In genomic region chr3:145383416-145383815, GRCh38 we compare ENCODE assay signal across 1 cellular context.
TF ChIP-seq lines count a peak whose summit lies in the region.

No MANE protein-coding gene starts in this region.

TF ChIP-seq in GM23338, 12 proteins besides CTCF, POLR2A, EP300 and RAD21 (continued from another document):
- TF ChIP-seq REST (IDR thresholded peaks at IDR 0.05; ENCODE audit: unreplicated experiment): no peak
- TF ChIP-seq ZNF462 (CRISPR knock-in tag; IDR thresholded peaks at IDR 0.05): no peak
- no peak for TF ChIP-seq EZH2phosphoT487 (IDR thresholded peaks at IDR 0.05; ENCODE audit: unreplicated experiment)
- TF ChIP-seq JUNB (IDR thresholded peaks at IDR 0.05; ENCODE audit: unreplicated experiment): no peak
- TF ChIP-seq NANOG (IDR thresholded peaks at IDR 0.05; ENCODE audit: borderline replicate concordance): no peak
- TF ChIP-seq ZNF331 (CRISPR knock-in tag; IDR thresholded peaks at IDR 0.05; ENCODE audit: low read depth): no peak
- TF ChIP-seq CREB1 (CRISPR knock-in tag; IDR thresholded peaks at IDR 0.05; ENCODE audit: low read depth): no peak
- TF ChIP-seq ETS1 (IDR thresholded peaks at IDR 0.05): no peak
- TF ChIP-seq EZH2 (IDR thresholded peaks at IDR 0.05; ENCODE audit: low read depth, unreplicated experiment): no peak
- no peak for TF ChIP-seq ZNF114 (CRISPR knock-in tag; IDR thresholded peaks at IDR 0.05)
- TF ChIP-seq STAT1 (IDR thresholded peaks at IDR 0.05; ENCODE audit: unreplicated experiment): no peak
